27 cellular contexts compared by ENCODE assay signal in genomic region chr3:74074700-74075099, GRCh38.
"Had no signal": no experiment of that assay in that cellular context is flagged by ENCODE, and none has a peak within 500 bp of the region (broad histone marks: within the 10 kb centered on the region; RNA-seq: fewer than 3 reads in every experiment).

No MANE protein-coding gene starts in this region.

- H3K4me3 ChIP-seq: stomach, suprapubic skin, testis, thoracic aorta, thyroid gland, tibial artery, tibial nerve, transverse colon, upper lobe of left lung, upper lobe of right lung, uterus, vagina had no signal

- H3K27me3 ChIP-seq: stomach, suprapubic skin, testis, thyroid gland, tibial artery, tibial nerve, transverse colon, upper lobe of left lung, upper lobe of right lung, uterus, vagina had no signal

- H3K9me3 ChIP-seq: stomach, suprapubic skin, testis, thoracic aorta, thyroid gland, tibial artery, tibial nerve, transverse colon, upper lobe of left lung, upper lobe of right lung, uterus, vagina had no signal

- ATAC-seq: stimulated activated effector memory CD8-positive, alpha-beta T cell treated with anti-CD3 and anti-CD28 coated beads, Interleukin-12 subunit alpha, Interleukin-12 subunit beta, amount 100 ng/mL, for 72 hours; stimulated activated memory B cell treated with anti-CD40 and anti-IgM and Interleukin-4, amounts not matched to agents 10 μg/mL and 1 μg/mL and 100 μg/mL, for 72 hours; stimulated activated naive B cell treated with anti-CD40 and anti-IgM and Interleukin-4, amounts not matched to agents 10 μg/mL and 1 μg/mL and 100 μg/mL, for 72 hours; stimulated activated naive CD8-positive, alpha-beta T cell treated with anti-CD3 and anti-CD28 coated beads, Interleukin-15, amount 100 ng/mL, for 72 hours; stimulated activated naive CD8-positive, alpha-beta T cell treated with anti-CD3 and anti-CD28 coated beads, Interleukin-15, Interleukin-2, amounts not matched to agents 100 U/mL and 50 U/mL, for 24 hours; upper lobe of right lung had no signal

- H3K4me1 ChIP-seq: stomach, suprapubic skin, testis, thyroid gland, tibial artery, tibial nerve, transverse colon, upper lobe of left lung, upper lobe of right lung, uterus, vagina had no signal

- H3K36me3 ChIP-seq: stomach, suprapubic skin, thoracic aorta, thyroid gland, tibial artery, tibial nerve, transverse colon, upper lobe of left lung, upper lobe of right lung, uterus, vagina had no signal

- FAIRE-seq: urothelium cell line had no signal

- H3K27ac ChIP-seq: stomach, suprapubic skin, testis, thoracic aorta, thyroid gland, tibial artery, tibial nerve, transverse colon, upper lobe of left lung, upper lobe of right lung, uterus, vagina had no signal

- DNase-seq: stimulated activated CD4-positive, alpha-beta T cell treated with anti-CD3 and anti-CD28 coated beads, Interleukin-2, amount 100 ng/mL, for 48 hours; stimulated activated CD4-positive, alpha-beta T cell treated with anti-CD3 and anti-CD28 coated beads, Interleukin-4, amount 100 ng/mL, for 1 hour; stimulated activated CD4-positive, alpha-beta T cell treated with anti-CD3 and anti-CD28 coated beads, Interleukin-4, amount 100 ng/mL, for 24 hours; stimulated activated CD4-positive, alpha-beta T cell treated with anti-CD3 and anti-CD28 coated beads, Interleukin-4, amount 100 ng/mL, for 4 hours; stimulated activated CD8-positive, alpha-beta memory T cell treated with anti-CD3 and anti-CD28 coated beads, Interleukin-4, amount 100 ng/mL, for 48 hours; stimulated activated naive B cell treated with anti-CD40 and anti-IgM and Interleukin-4, amounts not matched to agents 10 μg/mL and 1 μg/mL and 100 μg/mL, for 72 hours; stimulated activated naive CD4-positive, alpha-beta T cell; stimulated activated naive CD4-positive, alpha-beta T cell treated with Interleukin-2 at 50 U/mL for 16 hours; stimulated activated naive CD8-positive, alpha-beta T cell treated with anti-CD3 and anti-CD28 coated beads, Interleukin-15, amount 100 ng/mL, for 72 hours; stimulated activated naive CD8-positive, alpha-beta T cell treated with anti-CD3 and anti-CD28 coated beads, Interleukin-15, Interleukin-2, amounts not matched to agents 100 U/mL and 50 U/mL, for 24 hours; stomach; substantia nigra; testis; thyroid gland; tibial artery; transverse colon; trophoblast cell; upper lobe of left lung; upper lobe of right lung; uterus had no signal
